ENCODE assay signal across 8 cellular contexts in the genomic region with DNA sequence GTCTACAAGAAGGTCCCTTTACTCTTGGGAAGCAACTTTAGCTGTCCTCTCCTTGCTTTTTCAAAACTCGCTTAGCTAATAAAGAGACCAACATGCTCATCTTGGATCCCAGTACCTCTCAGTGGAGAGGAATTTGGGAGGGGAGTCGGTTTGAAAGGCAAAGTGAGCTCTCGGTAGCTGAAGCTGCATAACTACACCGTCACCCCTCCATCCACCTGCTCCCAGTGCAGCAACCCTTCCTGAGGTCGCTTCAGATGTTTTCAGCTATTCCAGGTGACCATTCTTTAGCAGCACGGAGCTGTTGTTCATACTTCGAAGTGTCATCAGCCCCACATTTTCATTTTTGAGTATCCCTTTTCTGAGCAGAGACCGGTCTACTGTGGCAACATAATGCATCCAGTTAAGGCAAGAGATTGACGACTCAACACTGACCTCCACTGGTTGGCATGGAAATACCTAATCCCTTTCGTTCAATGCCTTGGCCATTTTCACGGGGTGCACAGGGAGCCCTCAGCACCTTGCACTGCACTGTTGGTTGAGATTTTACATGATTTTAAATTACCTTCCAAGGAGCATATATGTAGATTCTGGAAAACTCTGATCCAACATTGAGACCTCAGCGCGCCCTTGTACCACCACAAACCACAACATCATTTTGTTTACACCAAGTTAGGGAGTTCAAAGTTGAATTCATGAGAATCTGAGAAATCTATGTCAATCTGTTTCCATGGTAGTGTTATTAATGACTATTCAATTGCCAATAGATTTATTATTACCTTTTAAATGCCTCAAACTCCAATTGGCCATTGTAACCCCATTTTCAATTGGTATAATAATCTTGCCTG. TPM values are rescaled to one million over a fixed set of nuclear protein-coding genes. Genes with fewer than 3 reads are reported as not detected.
DNase-seq lines count a peak whose midpoint lies in the region; ATAC-seq and TF ChIP-seq lines count a peak whose summit lies in the region.

No MANE protein-coding gene starts in this region.

- POLR2A ChIA-PET in Panc1 (lab: Charles Lee) = interaction anchor here (0.6 kb wide), 1 partner anchor 684 kb away, joined by 4 read pairs; no protein-coding TSS in a partner anchor

- CTCF ChIA-PET in Panc1 (lab: Charles Lee) = no interaction called here

- no peak overlapping the region for H3K4me3 Mint-ChIP-seq in activated T-helper 1 cell treated with anti-CD3 and anti-CD28 coated beads, Interleukin-12 subunit alpha, Interleukin-12 subunit beta, Interleukin-2, Interleukin-4 antibody, amounts not matched to agents 30 ng/mL and 10 ng/mL and 1 ng/mL, durations not matched to agents 14 hours and 24 hours and 36 hours

- WGBS in thyroid gland, 2 donors = 38% methylated on average over 13 of the region's 13 CpGs

- no TSS peak for BruUV-seq in Panc1 (replicated peaks; lab: Mats Ljungman, UMichigan)

- H3K27ac ChIP-seq in Panc1 (ENCODE audit: low read length) (peak overlapping the region; percentile 66), thyroid gland (no peak overlapping the region)

- H3K4me1 ChIP-seq in Panc1 (ENCODE audit: control insufficient read depth, insufficient read depth, low read length) (peaks cover 9% of the 10 kb centered on the region; the same call in 1 of the 2 replicates), thyroid gland (no peaks in the 10 kb centered on the region)

- ATAC-seq in GM21619 (IDR thresholded peaks at IDR 0.05; ENCODE audit: unreplicated experiment) (peak; percentile 82), Panc1 (peak; percentile 87)

- H3K36me3 ChIP-seq in Panc1 (ENCODE audit: control insufficient read depth, insufficient read depth, low read length) (no peaks in the 10 kb centered on the region), thyroid gland (no peaks in the 10 kb centered on the region)

- peaks cover 2% of the 10 kb centered on the region for H3K36me3 Mint-ChIP-seq in activated T-helper 1 cell treated with anti-CD3 and anti-CD28 coated beads, Interleukin-12 subunit alpha, Interleukin-12 subunit beta, Interleukin-2, Interleukin-4 antibody, amounts not matched to agents 30 ng/mL and 10 ng/mL and 1 ng/mL, durations not matched to agents 14 hours and 24 hours and 36 hours (ENCODE audit: low read depth)

- no peaks in the 10 kb centered on the region for H3K27me3 ChIP-seq in Panc1 (ENCODE audit: control insufficient read depth, insufficient read depth, low read length)
- no peaks in the 10 kb centered on the region for H3K27me3 ChIP-seq in thyroid gland

- peak; percentile 76 for DNase-seq in EH (ENCODE audit: low read depth)
- peak; percentile 89 for DNase-seq in Jurkat, Clone E6-1 (ENCODE audit: low read depth, low spot score)
- peak; percentile 38 for DNase-seq in Panc1 (ENCODE audit: low read depth, low spot score)
- peak; percentile 50 for DNase-seq in activated T-helper 1 cell treated with anti-CD3 and anti-CD28 coated beads, Interleukin-12 subunit alpha, Interleukin-12 subunit beta, Interleukin-2, Interleukin-4 antibody, amounts not matched to agents 30 ng/mL and 10 ng/mL and 1 ng/mL, durations not matched to agents 14 hours and 24 hours and 36 hours (ENCODE audit: low spot score)
- peak; percentile 67 for DNase-seq in fibroblast of the conjunctiva (ENCODE audit: low read depth)
- DNase-seq in non-pigmented ciliary epithelial cell (ENCODE audit: low read depth) = peak; percentile 62
- peak; percentile 52 to 56 for DNase-seq in thyroid gland

- H3K9me3 ChIP-seq in Panc1 (ENCODE audit: control insufficient read depth, insufficient read depth, low read depth, low read length) = no peaks in the 10 kb centered on the region; the same call in 1 of the 2 replicates
- H3K9me3 ChIP-seq in thyroid gland = no peaks in the 10 kb centered on the region

- peak; percentile 74 for TF ChIP-seq CTCF in Panc1 (IDR thresholded peaks at IDR 0.05)
- peak; percentile 37 to 85 (median 76) for TF ChIP-seq CTCF in thyroid gland (IDR thresholded peaks at IDR 0.05)

- H3K4me1 Mint-ChIP-seq in activated T-helper 1 cell treated with anti-CD3 and anti-CD28 coated beads, Interleukin-12 subunit alpha, Interleukin-12 subunit beta, Interleukin-2, Interleukin-4 antibody, amounts not matched to agents 30 ng/mL and 10 ng/mL and 1 ng/mL, durations not matched to agents 14 hours and 24 hours and 36 hours (ENCODE audit: low read depth) = peaks cover 25% of the 10 kb centered on the region

- H3K27ac Mint-ChIP-seq in activated T-helper 1 cell treated with anti-CD3 and anti-CD28 coated beads, Interleukin-12 subunit alpha, Interleukin-12 subunit beta, Interleukin-2, Interleukin-4 antibody, amounts not matched to agents 30 ng/mL and 10 ng/mL and 1 ng/mL, durations not matched to agents 14 hours and 24 hours and 36 hours = no peak overlapping the region

- H3K4me3 ChIP-seq in Jurkat, Clone E6-1 (ENCODE audit: low read length) = no peak overlapping the region
- H3K4me3 ChIP-seq in Panc1 (ENCODE audit: low read depth in 2 of 2, low read length in 2 of 2) (no peak overlapping the region), thyroid gland (replicated peaks in 1 of 3) (no peak overlapping the region)

- peaks cover 8% of the 10 kb centered on the region for H3K9me3 Mint-ChIP-seq in activated T-helper 1 cell treated with anti-CD3 and anti-CD28 coated beads, Interleukin-12 subunit alpha, Interleukin-12 subunit beta, Interleukin-2, Interleukin-4 antibody, amounts not matched to agents 30 ng/mL and 10 ng/mL and 1 ng/mL, durations not matched to agents 14 hours and 24 hours and 36 hours

- in situ Hi-C loops in Panc1 (cut with HindIII; ENCODE audit: low pct_unique_long_range_greater_than_20kb, low sequenced_read_pairs) = no loop called here

- TF ChIP-seq POLR2A in thyroid gland (IDR thresholded peaks at IDR 0.05) = no peak

- intact Hi-C loops in Panc1 (cut with micrococcal nuclease; ENCODE audit: unreplicated experiment) = loop anchor here (5.0 to 10.0 kb wide), 2 partner anchors 717 to 824 kb away; no protein-coding TSS in a partner anchor
- intact Hi-C loops in activated T-helper 1 cell treated with anti-CD3 and anti-CD28 coated beads, Interleukin-12 subunit alpha, Interleukin-12 subunit beta, Interleukin-2, Interleukin-4 antibody, amounts not matched to agents 30 ng/mL and 10 ng/mL and 1 ng/mL, durations not matched to agents 14 hours and 24 hours and 36 hours (cut with micrococcal nuclease) = loop anchor here (1.0 to 10.0 kb wide), 9 partner anchors 111 to 825 kb away; partner anchors contain the start of gene TRIM13
- intact Hi-C loops in thyroid gland (cut with DNase I) = loop anchor here (5.0 to 10.0 kb wide), 2 partner anchors 103 to 269 kb away; partner anchors contain the start of gene RNASEH2B

- no peaks in the 10 kb centered on the region for H3K27me3 Mint-ChIP-seq in activated T-helper 1 cell treated with anti-CD3 and anti-CD28 coated beads, Interleukin-12 subunit alpha, Interleukin-12 subunit beta, Interleukin-2, Interleukin-4 antibody, amounts not matched to agents 30 ng/mL and 10 ng/mL and 1 ng/mL, durations not matched to agents 14 hours and 24 hours and 36 hours (ENCODE audit: insufficient read depth)

RNA-seq across cellular contexts. Expression of gene DLEU7, which starts 42.2 kb away (rescaled TPM):
- polyA plus RNA-seq in Jurkat, Clone E6-1 (2012; ENCODE audit: insufficient read depth, insufficient read length) = not detected
- total RNA-seq in Panc1 (2021; ENCODE audit: unreplicated experiment) (not detected), thyroid gland (under 1 TPM in 2 of 4 donors, not detected in 2; 0.11 to 0.13 TPM)
- polyA plus RNA-seq in Panc1 (2012; ENCODE audit: insufficient read length) = 0.19 TPM
- not detected in 2 replicates for total RNA-seq in activated T-helper 1 cell treated with anti-CD3 and anti-CD28 coated beads, Interleukin-12 subunit alpha, Interleukin-12 subunit beta, Interleukin-2, Interleukin-4 antibody, amounts not matched to agents 30 ng/mL and 10 ng/mL and 1 ng/mL, durations not matched to agents 14 hours and 24 hours and 36 hours

Comparison
In these comparisons a context has a peak if more than half of its experiments do, and no peak if none do; other contexts are left out.
1. DNase-seq: peak in every context shown above with its lines; median percentile 89 in Jurkat, Clone E6-1; 76 in EH; 67 in fibroblast of the conjunctiva; 62 in non-pigmented ciliary epithelial cell; 54 in thyroid gland; 50 in activated T-helper 1 cell treated with anti-CD3 and anti-CD28 coated beads, Interleukin-12 subunit alpha, Interleukin-12 subunit beta, Interleukin-2, Interleukin-4 antibody, amounts not matched to agents 30 ng/mL and 10 ng/mL and 1 ng/mL, durations not matched to agents 14 hours and 24 hours and 36 hours; 38 in Panc1.